Comparison of ENCODE assay signal across 8 cellular contexts in genomic region chr9:133114451-133114885, GRCh38. TPM values are rescaled to one million over a fixed set of nuclear protein-coding genes. Genes with fewer than 3 reads are reported as not detected.
DNase-seq lines count a peak whose midpoint lies in the region; ATAC-seq and TF ChIP-seq lines count a peak whose summit lies in the region.

No MANE protein-coding gene starts in this region.

- no peak for DNase-seq in CD8-positive, alpha-beta T cell
- DNase-seq in NAMALWA (ENCODE audit: low spot score) (peak; percentile 56), neural crest cell (ENCODE audit: low read depth, low spot score) (no peak), osteoblast (ENCODE audit: insufficient read length, low spot score, missing footprints) (no peak), Kasumi-1 (lab: John Stamatoyannopoulos, UW) (no peak), mucosa of gallbladder (ENCODE audit: low spot score) (no peak)

- no peak overlapping the region for H2AFZ ChIP-seq in osteoblast (ENCODE audit: low read length)

- no peaks in the 10 kb centered on the region for H3K27me3 Mint-ChIP-seq in CD8-positive, alpha-beta T cell (ENCODE audit: low read depth)
- H3K27me3 Mint-ChIP-seq in neural crest cell (ENCODE audit: low read depth), result no peaks in the 10 kb centered on the region

- intact Hi-C loops in CD8-positive, alpha-beta T cell (cut with DNase I, micrococcal nuclease), result no loop called here

- TF ChIP-seq CTCF in CD8-positive, alpha-beta T cell (IDR thresholded peaks at IDR 0.05), result no peak
- TF ChIP-seq CTCF in neural crest cell (conservative IDR thresholded peaks at IDR 0.05) (no peak), osteoblast (IDR thresholded peaks at IDR 0.05; ENCODE audit: extremely low read depth, low read depth, low read length) (no peak)

- H3K4me3 Mint-ChIP-seq in CD8-positive, alpha-beta T cell, result no peak overlapping the region
- peak overlapping the region; percentile 69 for H3K4me3 Mint-ChIP-seq in neural crest cell

- no peaks in the 10 kb centered on the region for H3K9me3 ChIP-seq in CD8-positive, alpha-beta T cell (ENCODE audit: low read length)
- H3K9me3 ChIP-seq in duodenal mucosa (ENCODE audit: control insufficient read depth in 1 of 2, low read length in 2 of 2), result no peaks in the 10 kb centered on the region
- H3K9me3 ChIP-seq in osteoblast (ENCODE audit: low read depth, low read length), result no peaks in the 10 kb centered on the region

- no peak overlapping the region for H3K27ac ChIP-seq in CD8-positive, alpha-beta T cell (ENCODE audit: low read depth, low read length)
- H3K27ac ChIP-seq in duodenal mucosa (ENCODE audit: low read depth, low read length) (peak overlapping the region; percentile 37), osteoblast (ENCODE audit: low read depth, low read length) (no peak overlapping the region)

- no peaks in the 10 kb centered on the region for H3K9me3 Mint-ChIP-seq in CD8-positive, alpha-beta T cell
- H3K9me3 Mint-ChIP-seq in neural crest cell, result no peaks in the 10 kb centered on the region

- H3K4me1 ChIP-seq in CD8-positive, alpha-beta T cell (ENCODE audit: insufficient read depth, low read length), result peaks cover 59% of the 10 kb centered on the region
- H3K4me1 ChIP-seq in duodenal mucosa (ENCODE audit: control insufficient read depth in 1 of 2, insufficient read depth in 2 of 2, low read length in 2 of 2) (peaks cover 70 to 73% of the 10 kb centered on the region in 2 donors), osteoblast (ENCODE audit: insufficient read depth, low read length) (peaks cover 31% of the 10 kb centered on the region)

- H3K36me3 Mint-ChIP-seq in CD8-positive, alpha-beta T cell, result peaks cover 21% of the 10 kb centered on the region
- H3K36me3 Mint-ChIP-seq in neural crest cell (ENCODE audit: low read depth), result no peaks in the 10 kb centered on the region

- H3K4me2 ChIP-seq in osteoblast (ENCODE audit: insufficient read depth, low read length), result no peak overlapping the region

- no peak for ATAC-seq in CD8-positive, alpha-beta T cell
- ATAC-seq in GM18505 (IDR thresholded peaks at IDR 0.05; ENCODE audit: unreplicated experiment), result no peak

- peak overlapping the region; percentile 80 for H3K27ac Mint-ChIP-seq in CD8-positive, alpha-beta T cell
- H3K27ac Mint-ChIP-seq in neural crest cell (ENCODE audit: unreplicated experiment), result peak overlapping the region; percentile 57

- peaks cover 50% of the 10 kb centered on the region for H3K4me1 Mint-ChIP-seq in CD8-positive, alpha-beta T cell (ENCODE audit: low read depth)
- H3K4me1 Mint-ChIP-seq in neural crest cell, result peaks cover 29% of the 10 kb centered on the region

- POLR2A ChIA-PET in CD8-positive, alpha-beta T cell (lab: Charles Lee), result interaction anchor here (0.9 to 1.2 kb wide), 4 partner anchors 11 to 31 kb away, joined by 3 to 4 read pairs (median 4); no protein-coding TSS in a partner anchor

- H3K9ac ChIP-seq in duodenal mucosa (ENCODE audit: low read depth in 1 of 2, low read length in 2 of 2), result peak overlapping the region in 1 of 2 donors; percentile 35

- no peak overlapping the region for H3K4me3 ChIP-seq in CD8-positive, alpha-beta T cell (ENCODE audit: low read depth, low read length)
- H3K4me3 ChIP-seq in duodenal mucosa (ENCODE audit: low read depth in 1 of 2, low read length in 2 of 2) (no peak overlapping the region), osteoblast (ENCODE audit: insufficient read depth, low read length) (no peak overlapping the region)

- CTCF ChIA-PET in CD8-positive, alpha-beta T cell (lab: Charles Lee), result interaction anchor here (1.3 to 25.8 kb wide), 3 partner anchors 12 to 92 kb away, joined by 4 to 606 read pairs (median 24); no protein-coding TSS in a partner anchor

- H4K20me1 ChIP-seq in osteoblast (ENCODE audit: insufficient read depth, low read length), result peaks cover 76% of the 10 kb centered on the region

- peaks cover 10% of the 10 kb centered on the region for H3K36me3 ChIP-seq in CD8-positive, alpha-beta T cell (ENCODE audit: insufficient read depth, low read length)
- peaks cover 0 to 31% of the 10 kb centered on the region in 2 donors for H3K36me3 ChIP-seq in duodenal mucosa (ENCODE audit: control insufficient read depth in 1 of 2, insufficient read depth in 2 of 2, low read length in 2 of 2)
- peaks cover 3% of the 10 kb centered on the region for H3K36me3 ChIP-seq in osteoblast (ENCODE audit: insufficient read depth, low read length)

- H3K79me2 ChIP-seq in osteoblast (ENCODE audit: insufficient read depth, low read length), result peaks cover 6% of the 10 kb centered on the region

- H3K27me3 ChIP-seq in CD8-positive, alpha-beta T cell (ENCODE audit: insufficient read depth, low read length), result no peaks in the 10 kb centered on the region
- H3K27me3 ChIP-seq in duodenal mucosa (ENCODE audit: control insufficient read depth in 1 of 2, insufficient read depth in 2 of 2, low read length in 2 of 2) (no peaks in the 10 kb centered on the region), osteoblast (ENCODE audit: insufficient read depth, low read length) (no peaks in the 10 kb centered on the region)

- no peak for TF ChIP-seq POLR2A in GM18505 (IDR thresholded peaks at IDR 0.05; ENCODE audit: borderline replicate concordance, extremely low read depth, insufficient read depth, insufficient read length)

RNA-seq across cellular contexts. Expression of gene RALGDS, which starts 6.6 kb away (rescaled TPM):
- 100 to 1,000 TPM; 177 to 186 TPM for total RNA-seq in CD8-positive, alpha-beta T cell
- total RNA-seq in neural crest cell (72.4 and 73.8 TPM in 2 replicates), osteoblast (11.2 and 12.7 TPM in 2 replicates), mucosa of gallbladder (50.7 TPM)

RNA-seq across cellular contexts. Expression of gene GBGT1, which starts 49.2 kb away (rescaled TPM):
- total RNA-seq in CD8-positive, alpha-beta T cell, result under 1 TPM; 0.53 to 0.84 TPM
- total RNA-seq in neural crest cell, result 12.9 and 13.8 TPM in 2 replicates
- 3.3 and 3.8 TPM in 2 replicates for total RNA-seq in osteoblast
- total RNA-seq in mucosa of gallbladder, result 26.5 TPM

RNA-seq across cellular contexts. Expression of gene CEL, which starts 52.7 kb away (rescaled TPM):
- under 1 TPM; 0.19 to 0.30 TPM for total RNA-seq in CD8-positive, alpha-beta T cell
- 3.5 and 3.6 TPM in 2 replicates for total RNA-seq in neural crest cell
- under 0.01 TPM in 1 of 2 replicates, not detected in the other for total RNA-seq in osteoblast
- 11.9 TPM for total RNA-seq in mucosa of gallbladder
